Comparison of ENCODE assay signal across 18 cellular contexts in the genomic region with DNA sequence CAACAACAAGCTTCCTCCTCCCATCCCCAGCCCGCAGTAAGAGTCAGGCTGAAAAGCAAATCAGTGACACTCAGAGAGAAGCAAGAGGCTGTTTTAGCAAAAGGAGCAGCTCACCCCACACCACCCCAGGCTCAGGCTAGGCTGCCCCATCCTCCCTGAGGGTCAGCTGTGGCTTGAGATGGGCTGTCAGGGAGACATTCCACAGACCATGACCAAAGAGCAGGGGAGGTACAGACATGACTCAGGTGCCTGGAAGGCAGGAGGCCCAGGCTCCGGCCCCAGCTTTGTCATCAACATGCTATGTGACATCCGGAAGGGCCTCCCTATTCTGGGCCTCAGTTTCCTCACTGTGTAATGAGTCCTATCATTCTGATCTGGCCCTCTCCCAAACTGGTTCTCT. TPM values are rescaled to one million over a fixed set of nuclear protein-coding genes. Genes with fewer than 3 reads are reported as not detected.
"Had no signal": no experiment of that assay in that cellular context is flagged by ENCODE, and none has a peak within 500 bp of the region (broad histone marks: within the 10 kb centered on the region; RNA-seq: fewer than 3 reads in every experiment).

No MANE protein-coding gene starts in this region.

- H3K36me3 ChIP-seq: adrenal gland, heart right ventricle had no signal

- H3K27ac ChIP-seq: adrenal gland, dorsolateral prefrontal cortex, heart right ventricle had no signal

- H3K9me3 ChIP-seq: adrenal gland had no signal

- H3K4me3 ChIP-seq: adrenal gland, dorsolateral prefrontal cortex, heart right ventricle had no signal

- H3K4me1 ChIP-seq: adrenal gland had no signal

- ATAC-seq: esophagus mucosa, heart right ventricle, sciatic nerve, T-helper 17 cell had no signal

- H3K27me3 ChIP-seq: adrenal gland had no signal

- DNase-seq: activated CD4-positive, alpha-beta T cell treated with anti-CD3 and anti-CD28 coated beads, Interleukin-2, amount 50 U/mL, for 1 hour; activated CD4-positive, CD25-positive, alpha-beta regulatory T cell; activated naive CD4-positive, alpha-beta T cell treated with anti-CD3 and anti-CD28 coated beads, Interleukin-2, amount 50 U/mL, for 16 hours; activated T-cell treated with anti-CD3 and anti-CD28 coated beads for 4 hours; adrenal gland; dorsolateral prefrontal cortex; foreskin fibroblast; heart right ventricle; kidney glomerular epithelial cell; stimulated activated CD4-positive, alpha-beta T cell treated with anti-CD3 and anti-CD28 coated beads, Interleukin-4, amount 100 ng/mL, for 1 hour; stimulated activated CD8-positive, alpha-beta memory T cell treated with anti-CD3 and anti-CD28 coated beads, Interleukin-4, amount 100 ng/mL, for 48 hours; T-helper 17 cell had no signal

RNA-seq across cellular contexts. Expression of a gene that starts 24.7 kb away (rescaled TPM):
- total RNA-seq: activated CD8-positive, alpha-beta memory T cell treated with anti-CD3 and anti-CD28 coated beads for 36 hours; esophagus mucosa; myocyte; osteocyte; pulmonary artery endothelial cell; sciatic nerve; T-helper 17 cell had no signal
